Comparison of ENCODE assay signal across 24 cellular contexts in the genomic region with DNA sequence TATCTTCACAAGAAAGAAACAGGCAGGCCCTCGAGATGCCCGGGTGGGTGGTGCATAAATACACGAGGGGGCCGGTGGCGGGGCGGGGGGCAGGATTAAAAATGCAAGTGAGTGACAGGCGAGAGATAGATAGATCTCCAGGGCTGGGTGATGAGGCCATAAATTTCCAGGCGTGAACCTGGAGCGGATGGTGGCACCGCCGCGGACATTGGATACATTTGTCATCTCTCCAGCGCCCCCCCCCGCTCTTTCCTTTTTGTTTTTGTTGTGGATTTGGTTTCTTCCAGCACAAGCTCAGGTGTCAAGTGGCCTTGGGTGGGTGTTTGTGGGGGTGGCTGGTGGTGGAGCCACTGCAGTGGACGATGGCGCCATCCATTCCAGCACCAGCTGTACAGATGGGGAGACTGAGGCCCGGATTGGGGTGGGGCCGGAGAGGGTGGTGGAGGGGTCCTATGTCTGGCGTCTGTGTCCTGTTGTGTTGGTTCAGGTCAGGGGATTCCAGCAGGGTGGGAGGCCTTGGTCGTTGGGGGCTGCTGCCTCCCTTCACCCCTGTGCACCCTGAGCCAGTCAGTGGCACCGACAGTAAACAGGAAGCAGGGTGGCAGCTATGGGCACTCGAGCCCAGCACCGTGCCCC. TPM values are rescaled to one million over a fixed set of nuclear protein-coding genes. Genes with fewer than 3 reads are reported as not detected.
DNase-seq lines count a peak whose midpoint lies in the region; ATAC-seq and TF ChIP-seq lines count a peak whose summit lies in the region.
"Had no signal": no experiment of that assay in that cellular context is flagged by ENCODE, and none has a peak within 500 bp of the region (broad histone marks: within the 10 kb centered on the region; RNA-seq: fewer than 3 reads in every experiment).

No MANE protein-coding gene starts in this region.

- H3K4me3 ChIP-seq in RWPE2 (ENCODE audit: severe bottlenecking): no peak overlapping the region
- no peak overlapping the region for H3K4me3 ChIP-seq in CD4-positive, alpha-beta memory T cell (ENCODE audit: low read length in 2 of 2)
- H3K4me3 ChIP-seq: GM12878, mucosa of descending colon, neural progenitor cell, transverse colon had no signal

- intact Hi-C loops in activated CD4-positive, alpha-beta memory T cell treated with anti-CD3 and anti-CD28 coated beads for 36 hours (cut with micrococcal nuclease): no loop called here
- intact Hi-C loops in sciatic nerve (cut with DNase I): no loop called here
- intact Hi-C loops in CD4-positive, alpha-beta memory T cell (cut with micrococcal nuclease): no loop called here

- POLR2A ChIA-PET in activated CD4-positive, alpha-beta memory T cell treated with anti-CD3 and anti-CD28 coated beads for 36 hours (lab: Charles Lee): no interaction called here
- POLR2A ChIA-PET in activated CD4-positive, alpha-beta memory T cell treated with anti-CD3 and anti-CD28 coated beads, Interleukin-2, amount 10 ng/mL, durations not matched to agents 7 days and 5 days (lab: Charles Lee): no interaction called here
- POLR2A ChIA-PET in CD4-positive, alpha-beta memory T cell (lab: Charles Lee; ENCODE audit: partially characterized antibody): no interaction called here

- TF ChIP-seq CTCF in RWPE2 (IDR thresholded peaks at IDR 0.05; ENCODE audit: poor library complexity, severe bottlenecking): no peak

- no peaks in the 10 kb centered on the region for H3K36me3 ChIP-seq in RWPE2 (ENCODE audit: low read depth)
- no peaks in the 10 kb centered on the region for H3K36me3 ChIP-seq in CD4-positive, alpha-beta memory T cell (ENCODE audit: insufficient read depth, low read length)
- H3K36me3 ChIP-seq: neural progenitor cell, transverse colon had no signal

- no peak overlapping the region for H3K4me3 Mint-ChIP-seq in activated CD4-positive, alpha-beta memory T cell treated with anti-CD3 and anti-CD28 coated beads for 36 hours
- H3K4me3 Mint-ChIP-seq in activated CD4-positive, alpha-beta memory T cell treated with anti-CD3 and anti-CD28 coated beads, Interleukin-2, amount 10 ng/mL, durations not matched to agents 7 days and 5 days: no peak overlapping the region
- H3K4me3 Mint-ChIP-seq in activated naive CD8-positive, alpha-beta T cell treated with anti-CD3 and anti-CD28 coated beads, Interleukin-2, amount 50 U/mL, for 24 hours: no peak overlapping the region
- H3K4me3 Mint-ChIP-seq in CD4-positive, alpha-beta memory T cell: peak overlapping the region in 1 of 8 donors; percentile 17
- H3K4me3 Mint-ChIP-seq: activated naive CD8-positive, alpha-beta T cell treated with anti-CD3 and anti-CD28 coated beads for 36 hours; neural progenitor cell; stimulated activated naive CD8-positive, alpha-beta T cell treated with anti-CD3 and anti-CD28 coated beads, Interleukin-15, amount 100 ng/mL, for 72 hours had no signal

- no peak overlapping the region for H3K27ac Mint-ChIP-seq in activated CD4-positive, alpha-beta memory T cell treated with anti-CD3 and anti-CD28 coated beads for 36 hours
- H3K27ac Mint-ChIP-seq in activated CD4-positive, alpha-beta memory T cell treated with anti-CD3 and anti-CD28 coated beads, Interleukin-2, amount 10 ng/mL, durations not matched to agents 7 days and 5 days: no peak overlapping the region
- H3K27ac Mint-ChIP-seq in activated naive CD8-positive, alpha-beta T cell treated with anti-CD3 and anti-CD28 coated beads, Interleukin-2, amount 50 U/mL, for 24 hours: no peak overlapping the region
- no peak overlapping the region for H3K27ac Mint-ChIP-seq in CD4-positive, alpha-beta memory T cell
- H3K27ac Mint-ChIP-seq: activated naive CD8-positive, alpha-beta T cell treated with anti-CD3 and anti-CD28 coated beads for 36 hours; neural progenitor cell; stimulated activated naive CD8-positive, alpha-beta T cell treated with anti-CD3 and anti-CD28 coated beads, Interleukin-15, amount 100 ng/mL, for 72 hours had no signal

- H3K9me3 ChIP-seq in RWPE2 (ENCODE audit: severe bottlenecking): no peaks in the 10 kb centered on the region
- H3K9me3 ChIP-seq in CD4-positive, alpha-beta memory T cell (ENCODE audit: control insufficient read depth in 1 of 2, low read length in 2 of 2): no peaks in the 10 kb centered on the region
- H3K9me3 ChIP-seq: mucosa of descending colon, SK-N-SH, transverse colon had no signal

- peaks cover 3% of the 10 kb centered on the region for H3K4me1 Mint-ChIP-seq in activated CD4-positive, alpha-beta memory T cell treated with anti-CD3 and anti-CD28 coated beads for 36 hours (ENCODE audit: low read depth)
- H3K4me1 Mint-ChIP-seq in activated CD4-positive, alpha-beta memory T cell treated with anti-CD3 and anti-CD28 coated beads, Interleukin-2, amount 10 ng/mL, durations not matched to agents 7 days and 5 days: peaks cover 6% of the 10 kb centered on the region
- H3K4me1 Mint-ChIP-seq in activated naive CD8-positive, alpha-beta T cell treated with anti-CD3 and anti-CD28 coated beads, Interleukin-2, amount 50 U/mL, for 24 hours: peaks cover 3% of the 10 kb centered on the region
- H3K4me1 Mint-ChIP-seq in CD4-positive, alpha-beta memory T cell: peaks cover 2 to 13% (median 4%) of the 10 kb centered on the region in 4 donors
- H3K4me1 Mint-ChIP-seq: activated naive CD8-positive, alpha-beta T cell treated with anti-CD3 and anti-CD28 coated beads for 36 hours had no signal

- CTCF ChIA-PET in activated CD4-positive, alpha-beta memory T cell treated with anti-CD3 and anti-CD28 coated beads for 36 hours (lab: Charles Lee): no interaction called here
- CTCF ChIA-PET in activated CD4-positive, alpha-beta memory T cell treated with anti-CD3 and anti-CD28 coated beads, Interleukin-2, amount 10 ng/mL, durations not matched to agents 7 days and 5 days (lab: Charles Lee): no interaction called here
- CTCF ChIA-PET in CD4-positive, alpha-beta memory T cell (lab: Charles Lee; ENCODE audit: partially characterized antibody): no interaction called here

- peaks cover 22% of the 10 kb centered on the region for H3K27me3 Mint-ChIP-seq in activated CD4-positive, alpha-beta memory T cell treated with anti-CD3 and anti-CD28 coated beads for 36 hours
- H3K27me3 Mint-ChIP-seq in activated CD4-positive, alpha-beta memory T cell treated with anti-CD3 and anti-CD28 coated beads, Interleukin-2, amount 10 ng/mL, durations not matched to agents 7 days and 5 days: peaks cover 26% of the 10 kb centered on the region
- peaks cover 42% of the 10 kb centered on the region for H3K27me3 Mint-ChIP-seq in activated naive CD8-positive, alpha-beta T cell treated with anti-CD3 and anti-CD28 coated beads, Interleukin-2, amount 50 U/mL, for 24 hours
- H3K27me3 Mint-ChIP-seq in CD4-positive, alpha-beta memory T cell: peaks cover 16 to 17% of the 10 kb centered on the region in 2 donors

- peak; percentile 4 for DNase-seq in activated CD4-positive, alpha-beta memory T cell treated with anti-CD3 and anti-CD28 coated beads for 36 hours
- no peak for DNase-seq in activated CD4-positive, alpha-beta memory T cell treated with anti-CD3 and anti-CD28 coated beads, Interleukin-2, amount 10 ng/mL, durations not matched to agents 7 days and 5 days
- DNase-seq in RWPE2 (ENCODE audit: low spot score) (peak; percentile 45), left kidney (ENCODE audit: low read depth, low spot score) (peak; percentile 90), sciatic nerve (ENCODE audit: low spot score) (peak; percentile 48), DMS53 treated with DMSO at 0.1 percent for 48 hours (lab: John Stamatoyannopoulos, UW; ENCODE audit: unreplicated experiment) (no peak)
- DNase-seq in activated naive CD8-positive, alpha-beta T cell treated with anti-CD3 and anti-CD28 coated beads, Interleukin-2, amount 50 U/mL, for 24 hours: no peak
- no peak for DNase-seq in CD4-positive, alpha-beta memory T cell
- DNase-seq: activated naive CD8-positive, alpha-beta T cell treated with anti-CD3 and anti-CD28 coated beads for 36 hours; AML-193; DMS79; KBM-7; MM.1S; NCI-H1436 treated with DMSO at 0.1 percent for 48 hours; NCI-H2171; NCI-H524 treated with DMSO at 0.1 percent for 48 hours; stimulated activated CD4-positive, alpha-beta T cell treated with anti-CD3 and anti-CD28 coated beads, Interleukin-4, amount 100 ng/mL, for 24 hours; transverse colon had no signal

- no peaks in the 10 kb centered on the region for H3K4me1 ChIP-seq in RWPE2 (ENCODE audit: insufficient read depth, poor library complexity, severe bottlenecking)
- peaks cover 4% of the 10 kb centered on the region for H3K4me1 ChIP-seq in CD4-positive, alpha-beta memory T cell (ENCODE audit: insufficient read depth, low read length)

- H3K9me3 Mint-ChIP-seq in activated CD4-positive, alpha-beta memory T cell treated with anti-CD3 and anti-CD28 coated beads for 36 hours: no peaks in the 10 kb centered on the region
- no peaks in the 10 kb centered on the region for H3K9me3 Mint-ChIP-seq in activated CD4-positive, alpha-beta memory T cell treated with anti-CD3 and anti-CD28 coated beads, Interleukin-2, amount 10 ng/mL, durations not matched to agents 7 days and 5 days
- H3K9me3 Mint-ChIP-seq in activated naive CD8-positive, alpha-beta T cell treated with anti-CD3 and anti-CD28 coated beads, Interleukin-2, amount 50 U/mL, for 24 hours: no peaks in the 10 kb centered on the region
- H3K9me3 Mint-ChIP-seq in CD4-positive, alpha-beta memory T cell: peaks cover 0 to 3% (median 0%) of the 10 kb centered on the region in 8 donors
- H3K9me3 Mint-ChIP-seq: activated naive CD8-positive, alpha-beta T cell treated with anti-CD3 and anti-CD28 coated beads for 36 hours; neural progenitor cell; stimulated activated naive CD8-positive, alpha-beta T cell treated with anti-CD3 and anti-CD28 coated beads, Interleukin-15, amount 100 ng/mL, for 72 hours had no signal

- no peaks in the 10 kb centered on the region for H3K36me3 Mint-ChIP-seq in activated CD4-positive, alpha-beta memory T cell treated with anti-CD3 and anti-CD28 coated beads for 36 hours
- H3K36me3 Mint-ChIP-seq in activated CD4-positive, alpha-beta memory T cell treated with anti-CD3 and anti-CD28 coated beads, Interleukin-2, amount 10 ng/mL, durations not matched to agents 7 days and 5 days (ENCODE audit: low read depth): no peaks in the 10 kb centered on the region
- no peaks in the 10 kb centered on the region for H3K36me3 Mint-ChIP-seq in activated naive CD8-positive, alpha-beta T cell treated with anti-CD3 and anti-CD28 coated beads, Interleukin-2, amount 50 U/mL, for 24 hours (ENCODE audit: low read depth)
- no peaks in the 10 kb centered on the region for H3K36me3 Mint-ChIP-seq in CD4-positive, alpha-beta memory T cell
- H3K36me3 Mint-ChIP-seq: activated naive CD8-positive, alpha-beta T cell treated with anti-CD3 and anti-CD28 coated beads for 36 hours; neural progenitor cell had no signal

- H3K27me3 ChIP-seq in RWPE2 (ENCODE audit: insufficient read depth, poor library complexity, severe bottlenecking): peaks cover 39% of the 10 kb centered on the region
- H3K27me3 ChIP-seq in CD4-positive, alpha-beta memory T cell (ENCODE audit: insufficient read depth, low read length): peaks cover 20% of the 10 kb centered on the region

- ATAC-seq in RWPE2 (ENCODE audit: low read depth) (no peak), sciatic nerve (no peak)
- no peak for ATAC-seq in activated naive CD8-positive, alpha-beta T cell treated with anti-CD3 and anti-CD28 coated beads, Interleukin-2, amount 50 U/mL, for 24 hours
- ATAC-seq: GM12878; left lobe of liver; mucosa of descending colon; stimulated activated naive CD8-positive, alpha-beta T cell treated with anti-CD3 and anti-CD28 coated beads, Interleukin-15, amount 100 ng/mL, for 72 hours had no signal

- H3K27ac ChIP-seq in RWPE2 (ENCODE audit: poor library complexity, severe bottlenecking): no peak overlapping the region
- H3K27ac ChIP-seq in CD4-positive, alpha-beta memory T cell (ENCODE audit: low read depth, low read length): no peak overlapping the region
- H3K27ac ChIP-seq: neural progenitor cell, transverse colon had no signal

RNA-seq across cellular contexts. Expression of gene ELFN1, which starts 2.9 kb away (rescaled TPM):
- under 1 TPM; 0.10 to 0.12 TPM for total RNA-seq in activated CD4-positive, alpha-beta memory T cell treated with anti-CD3 and anti-CD28 coated beads for 36 hours
- under 1 TPM in 1 of 2 experiments, not detected in 1; 0.08 TPM for total RNA-seq in activated CD4-positive, alpha-beta memory T cell treated with anti-CD3 and anti-CD28 coated beads, Interleukin-2, amount 10 ng/mL, durations not matched to agents 7 days and 5 days
- 2.4 TPM for total RNA-seq in sciatic nerve
- under 1 TPM in 1 of 2 experiments, not detected in 1; 0.12 TPM for total RNA-seq in CD4-positive, alpha-beta memory T cell
- polyA plus RNA-seq in CD4-positive, alpha-beta memory T cell: not detected
- total RNA-seq: GM12878 had no signal

Comparison
In these comparisons a context has a peak if more than half of its experiments do, and no peak if none do; other contexts are left out.
1. DNase-seq: peak in activated CD4-positive, alpha-beta memory T cell treated with anti-CD3 and anti-CD28 coated beads for 36 hours (single experiment), RWPE2 (single experiment), left kidney (single experiment) and sciatic nerve (single experiment); none in activated CD4-positive, alpha-beta memory T cell treated with anti-CD3 and anti-CD28 coated beads, Interleukin-2, amount 10 ng/mL, durations not matched to agents 7 days and 5 days (single experiment), activated naive CD8-positive, alpha-beta T cell treated with anti-CD3 and anti-CD28 coated beads, Interleukin-2, amount 50 U/mL, for 24 hours (single experiment), DMS53 treated with DMSO at 0.1 percent for 48 hours (single experiment) and CD4-positive, alpha-beta memory T cell (0 of 5).